ENCODE assay signal across 17 cellular contexts in the genomic region with DNA sequence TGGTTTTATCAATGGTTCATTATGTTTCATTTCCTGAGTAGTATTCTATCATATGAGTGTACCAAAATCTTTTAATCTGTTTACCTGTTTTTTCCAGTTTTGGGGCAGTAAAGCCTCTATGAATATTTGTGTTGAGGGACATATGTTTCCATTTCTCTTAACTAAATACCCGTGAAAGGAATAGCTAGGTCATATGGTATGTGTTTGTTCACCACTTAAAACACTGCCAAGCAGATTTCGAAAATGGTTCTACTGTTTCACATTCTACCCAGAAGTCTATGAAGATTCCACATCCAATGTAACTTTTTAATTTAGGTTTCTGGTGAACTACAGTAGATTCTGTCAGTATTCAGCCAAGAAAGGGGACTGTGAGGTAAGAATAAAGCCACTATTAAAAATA.
"Had no signal": no experiment of that assay in that cellular context is flagged by ENCODE, and none has a peak within 500 bp of the region (broad histone marks: within the 10 kb centered on the region; RNA-seq: fewer than 3 reads in every experiment).

No MANE protein-coding gene starts in this region.

- H3K9me3 ChIP-seq: body of pancreas, colonic mucosa, esophagus muscularis mucosa, lower lobe of right lung, spleen, stomach had no signal

- DNase-seq: activated CD4-positive, alpha-beta memory T cell treated with anti-CD3 and anti-CD28 coated beads for 36 hours; activated CD4-positive, alpha-beta T cell treated with anti-CD3 and anti-CD28 coated beads for 36 hours; activated CD8-positive, alpha-beta memory T cell treated with anti-CD3 and anti-CD28 coated beads, Interleukin-2, amount 10 ng/mL, durations not matched to agents 7 days and 5 days; activated naive CD4-positive, alpha-beta T cell treated with anti-CD3 and anti-CD28 coated beads, Interleukin-2, amount 50 U/mL, for 16 hours; activated T-cell treated with anti-CD3 and anti-CD28 coated beads, Interleukin-2, amount 50 U/mL, for 24 hours; body of pancreas; caudate nucleus; colonic mucosa; left colon; lower lobe of right lung; spleen; stimulated activated CD4-positive, alpha-beta T cell treated with anti-CD3 and anti-CD28 coated beads, Interleukin-1b, Interleukin-23, amount 100 ng/mL, for 48 hours; stomach; T-helper 2 cell had no signal

- H3K4me3 ChIP-seq: body of pancreas, colonic mucosa, esophagus muscularis mucosa, lower lobe of right lung, neural progenitor cell, spleen, stomach had no signal

- H3K4me1 ChIP-seq: body of pancreas, colonic mucosa, lower lobe of right lung, spleen, stomach had no signal

- H3K9ac ChIP-seq: neural progenitor cell had no signal

- H3K27ac ChIP-seq: body of pancreas, colonic mucosa, esophagus muscularis mucosa, lower lobe of right lung, neural progenitor cell, spleen, stomach had no signal

- H3K27me3 ChIP-seq: body of pancreas, colonic mucosa, esophagus muscularis mucosa, neural progenitor cell, spleen, stomach had no signal

- H3K4me2 ChIP-seq: neural progenitor cell had no signal

- H3K36me3 ChIP-seq: colonic mucosa, esophagus muscularis mucosa, lower lobe of right lung, neural progenitor cell, spleen, stomach had no signal

- ATAC-seq: activated CD4-positive, alpha-beta T cell treated with anti-CD3 and anti-CD28 coated beads for 36 hours; activated CD8-positive, alpha-beta memory T cell treated with anti-CD3 and anti-CD28 coated beads, Interleukin-2, amount 10 ng/mL, durations not matched to agents 7 days and 5 days; body of pancreas; left colon; lower lobe of right lung; sciatic nerve had no signal
